ENCODE assay signal across 7 cellular contexts in genomic region chr10:97290076-97290475, GRCh38. TPM values are rescaled to one million over a fixed set of nuclear protein-coding genes. Genes with fewer than 3 reads are reported as not detected.
DNase-seq lines count a peak whose midpoint lies in the region; ATAC-seq, FAIRE-seq and TF ChIP-seq lines count a peak whose summit lies in the region.
"Not testable (repeated sequence)": the region's sequence is repeated elsewhere in the genome, so short reads cannot be mapped to it uniquely, and the experiment has no call there.

No MANE protein-coding gene starts in this region.

- not testable (repeated sequence) for H3K23me2 ChIP-seq in H9 (ENCODE audit: insufficient read length, low read depth, low read length, poor library complexity, severe bottlenecking)

- not testable (repeated sequence) for H3K56ac ChIP-seq in H9 (ENCODE audit: insufficient read length, low read depth, low read length)

- H4K8ac ChIP-seq in H9 (replicated peaks; ENCODE audit: insufficient read length, low read depth, low read length), result not testable (repeated sequence)

- H2BK15ac ChIP-seq in H9 (ENCODE audit: low read depth, low read length), result not testable (repeated sequence)

- not testable (repeated sequence) for H2BK20ac ChIP-seq in H9 (ENCODE audit: low read depth, low read length, poor library complexity, severe bottlenecking)

- H2AK5ac ChIP-seq in H9 (ENCODE audit: insufficient read length, low read length), result not testable (repeated sequence)

- not testable (repeated sequence) for H3K79me2 ChIP-seq in H9 (ENCODE audit: insufficient read depth, low read length)
- peaks cover 24% of the 10 kb centered on the region for H3K79me2 ChIP-seq in astrocyte (ENCODE audit: insufficient read depth, low read length)

- H3K27me3 Mint-ChIP-seq in H9 (ENCODE audit: low read depth); T-helper 1 cell treated with Interleukin-12 subunit alpha and Interleukin-12 subunit beta and Interleukin-4 antibody, amounts not matched to agents 30 μg/mL and 1 μg/mL, for 36 hours (ENCODE audit: low read depth); astrocyte (ENCODE audit: low read depth, unreplicated experiment): not testable (repeated sequence)

- not testable (repeated sequence) for H3K9ac ChIP-seq in H9 (ENCODE audit: extremely low read depth, insufficient read length, low read length); astrocyte (ENCODE audit: low read length)

- H3K27me3 ChIP-seq in H9 (ENCODE audit: insufficient read depth, low read length); astrocyte (ENCODE audit: insufficient read depth, low read length); neutrophil: not testable (repeated sequence)

- H3K4me2 ChIP-seq in H9 (ENCODE audit: insufficient read depth, insufficient read length, low read length); astrocyte (ENCODE audit: low read length): not testable (repeated sequence)

- not testable (repeated sequence) for H2BK120ac ChIP-seq in H9 (ENCODE audit: low read depth, low read length, poor library complexity, severe bottlenecking)

- not testable (repeated sequence) for H3K79me1 ChIP-seq in H9 (ENCODE audit: insufficient read depth, low read depth, low read length, poor library complexity, severe bottlenecking)

- H4K20me1 ChIP-seq in H9 (ENCODE audit: control insufficient read depth, insufficient read depth, insufficient read length); astrocyte (ENCODE audit: insufficient read depth, low read length): not testable (repeated sequence)

- not testable (repeated sequence) for H3K4me3 Mint-ChIP-seq in H9; T-helper 1 cell treated with Interleukin-12 subunit alpha and Interleukin-12 subunit beta and Interleukin-4 antibody, amounts not matched to agents 30 μg/mL and 1 μg/mL, for 36 hours; astrocyte (ENCODE audit: unreplicated experiment)

- H3K4me1 Mint-ChIP-seq in H9, result peaks cover 18 to 20% of the 10 kb centered on the region in 2 experiments
- peaks cover 28% of the 10 kb centered on the region for H3K4me1 Mint-ChIP-seq in T-helper 1 cell treated with Interleukin-12 subunit alpha and Interleukin-12 subunit beta and Interleukin-4 antibody, amounts not matched to agents 30 μg/mL and 1 μg/mL, for 36 hours (ENCODE audit: low read depth)
- not testable (repeated sequence) for H3K4me1 Mint-ChIP-seq in astrocyte (ENCODE audit: low read depth, unreplicated experiment)

- ATAC-seq in left lobe of liver, result not testable (repeated sequence)

- H3K27ac Mint-ChIP-seq in H9 (peak overlapping the region in 2 of 3 experiments; percentile 86 to 88; a peak in 5 of 7 replicates), astrocyte (ENCODE audit: unreplicated experiment) (peak overlapping the region; percentile 54)
- H3K27ac Mint-ChIP-seq in T-helper 1 cell treated with Interleukin-12 subunit alpha and Interleukin-12 subunit beta and Interleukin-4 antibody, amounts not matched to agents 30 μg/mL and 1 μg/mL, for 36 hours, result peak overlapping the region; percentile 19

- FAIRE-seq in astrocyte (lab: Jason Lieb, UNC), result not testable (repeated sequence)

- not testable (repeated sequence) for TF ChIP-seq CTCF in C4-2B (conservative IDR thresholded peaks at IDR 0.05); H9 (conservative IDR thresholded peaks at IDR 0.05); astrocyte (IDR thresholded peaks at IDR 0.05; ENCODE audit: insufficient read depth, low read depth, low read length); neutrophil (IDR thresholded peaks at IDR 0.05)

- H3K9me3 Mint-ChIP-seq in H9; T-helper 1 cell treated with Interleukin-12 subunit alpha and Interleukin-12 subunit beta and Interleukin-4 antibody, amounts not matched to agents 30 μg/mL and 1 μg/mL, for 36 hours; astrocyte (ENCODE audit: unreplicated experiment): not testable (repeated sequence)

- not testable (repeated sequence) for H2BK12ac ChIP-seq in H9 (ENCODE audit: insufficient read length, low read depth, low read length)

- H4K91ac ChIP-seq in H9 (ENCODE audit: insufficient read length, low read depth, low read length), result not testable (repeated sequence)

- not testable (repeated sequence) for H3K4ac ChIP-seq in H9 (ENCODE audit: low read depth, low read length)

- H3K18ac ChIP-seq in H9 (ENCODE audit: insufficient read length, low read depth, low read length), result not testable (repeated sequence)

- peaks cover 9 to 34% (median 12%) of the 10 kb centered on the region in 3 experiments for H3K36me3 Mint-ChIP-seq in H9 (ENCODE audit: insufficient read depth in 1 of 3, low read depth in 3 of 3)
- not testable (repeated sequence) for H3K36me3 Mint-ChIP-seq in T-helper 1 cell treated with Interleukin-12 subunit alpha and Interleukin-12 subunit beta and Interleukin-4 antibody, amounts not matched to agents 30 μg/mL and 1 μg/mL, for 36 hours (ENCODE audit: low read depth); astrocyte (ENCODE audit: low read depth, unreplicated experiment)

- no CpG with 5 or more reads among the region's 13 CpGs for WGBS in H9 (ENCODE audit: extremely low coverage, insufficient read length, low lambda C conversion rate)

- not testable (repeated sequence) for DNase-seq in H9; astrocyte (ENCODE audit: low read depth)
- peak; percentile 30 for DNase-seq in activated CD8-positive, alpha-beta memory T cell treated with anti-CD3 and anti-CD28 coated beads for 24 hours
- DNase-seq in left lobe of liver (ENCODE audit: low spot score), result peak; percentile 40

- H3K4me1 ChIP-seq in H9 (ENCODE audit: insufficient read depth, low read length); astrocyte (ENCODE audit: insufficient read depth, low read length): not testable (repeated sequence)
- peaks cover 18 to 33% of the 10 kb centered on the region in 2 experiments for H3K4me1 ChIP-seq in neutrophil (ENCODE audit: control insufficient read depth in 1 of 2, insufficient read depth in 1 of 2, low read depth in 1 of 2, low read length in 1 of 2)

- not testable (repeated sequence) for H3K14ac ChIP-seq in H9 (ENCODE audit: insufficient read depth, low read length)

- H3T11ph ChIP-seq in H9 (ENCODE audit: low read length), result not testable (repeated sequence)

- H3K9me3 ChIP-seq in H9 (ENCODE audit: control insufficient read depth, low read depth, low read length); astrocyte (ENCODE audit: insufficient read depth, low read depth, low read length); neutrophil: not testable (repeated sequence)

- H2AFZ ChIP-seq in H9 (ENCODE audit: low read length); astrocyte (ENCODE audit: low read depth, low read length): not testable (repeated sequence)

- H3K27ac ChIP-seq in C4-2B (peak overlapping the region; percentile 93), neutrophil (peak overlapping the region; percentile 5)
- H3K27ac ChIP-seq in H9 (ENCODE audit: insufficient read length, low read depth, low read length); astrocyte (ENCODE audit: low read depth, low read length): not testable (repeated sequence)

- H3K36me3 ChIP-seq in astrocyte (ENCODE audit: insufficient read depth, low read length), result not testable (repeated sequence)
- H3K36me3 ChIP-seq in neutrophil, result peaks cover 11% of the 10 kb centered on the region

- H3K23ac ChIP-seq in H9 (ENCODE audit: insufficient read length, low read depth, low read length), result not testable (repeated sequence)

- H4K5ac ChIP-seq in H9 (ENCODE audit: insufficient read length, low read depth, low read length), result not testable (repeated sequence)

- H3K4me3 ChIP-seq in astrocyte (ENCODE audit: insufficient read depth, low read depth, low read length); neutrophil (ENCODE audit: low read depth in 1 of 2, low read length in 1 of 2): not testable (repeated sequence)

- not testable (repeated sequence) for H2BK5ac ChIP-seq in H9 (ENCODE audit: insufficient read length, low read length)

RNA-seq across cellular contexts. Expression of gene ARHGAP19, which starts 2.4 kb away (rescaled TPM):
- total RNA-seq in H9 (2021), result 30.5 and 33.2 TPM in 2 replicates
- total RNA-seq in astrocyte, result 9.0 and 9.2 TPM in 2 replicates
- 4.1 TPM for total RNA-seq in left lobe of liver

RNA-seq across cellular contexts. Expression of gene FRAT1, which starts 29.0 kb away (rescaled TPM):
- total RNA-seq in H9 (2021), result 7.3 and 8.1 TPM in 2 replicates
- total RNA-seq in astrocyte, result 1.4 and 2.5 TPM in 2 replicates
- total RNA-seq in left lobe of liver, result 10.0 TPM

RNA-seq across cellular contexts. Expression of gene FRAT2, which starts 44.5 kb away (rescaled TPM):
- 128 and 129 TPM in 2 replicates for total RNA-seq in H9 (2021)
- total RNA-seq in astrocyte, result 7.4 and 7.8 TPM in 2 replicates
- 10.3 TPM for total RNA-seq in left lobe of liver

Comparison
In these comparisons a context has a peak if more than half of its experiments do, and no peak if none do; other contexts are left out.
1. H3K27ac Mint-ChIP-seq: peak in every context shown above with its lines; median percentile 87 in H9; 54 in astrocyte; 19 in T-helper 1 cell treated with Interleukin-12 subunit alpha and Interleukin-12 subunit beta and Interleukin-4 antibody, amounts not matched to agents 30 μg/mL and 1 μg/mL, for 36 hours.
2. RNA of gene FRAT2, which starts 44.5 kb away (total RNA-seq): 128 to 129 TPM in H9; 10.3 TPM in left lobe of liver (single experiment) and 7.4 to 7.8 TPM in astrocyte; every median in the first group is over 10 times any median in the second.